Comparison of ENCODE assay signal across 24 cellular contexts in the genomic region with DNA sequence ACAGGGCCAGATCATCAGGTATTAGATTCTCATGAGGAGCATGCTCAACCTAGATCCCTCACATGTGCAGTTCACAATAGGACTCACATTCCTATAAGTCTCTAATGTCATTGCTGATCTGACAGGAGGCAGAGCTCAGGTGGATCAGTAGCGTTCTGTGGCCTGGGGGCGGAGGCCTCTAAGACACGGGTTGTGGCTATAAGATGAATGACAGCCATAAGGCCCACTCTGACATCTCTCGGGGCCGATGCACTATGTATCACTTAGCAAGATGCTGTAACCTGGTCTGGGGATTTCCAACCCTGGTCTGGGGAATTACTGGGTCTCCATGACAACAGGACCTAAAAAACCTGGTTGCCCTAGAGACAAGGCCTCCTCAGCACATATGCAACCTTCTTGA.
A peak's percentile ranks its signal among the peaks of the same experiment; 100 is the strongest.
DNase-seq lines count a peak whose midpoint lies in the region; ATAC-seq, FAIRE-seq and TF ChIP-seq lines count a peak whose summit lies in the region.
"Had no signal": no experiment of that assay in that cellular context is flagged by ENCODE, and none has a peak within 500 bp of the region (broad histone marks: within the 10 kb centered on the region; RNA-seq: fewer than 3 reads in every experiment).

No MANE protein-coding gene starts in this region.

- H3K27me3 ChIP-seq in K562 (ENCODE audit: control insufficient read depth in 2 of 2, insufficient read depth in 2 of 2, low read length in 2 of 2) = no peaks in the 10 kb centered on the region
- H3K27me3 ChIP-seq: BE2C, body of pancreas, gastrocnemius medialis, neutrophil had no signal

- H3K4me3 ChIP-seq in K562 = no peak overlapping the region
- H3K4me3 ChIP-seq in kidney (ENCODE audit: low read length in 2 of 2) = no peak overlapping the region
- H3K4me3 ChIP-seq: body of pancreas, gastrocnemius medialis, GM23248, prostate gland, SK-N-MC had no signal

- H3K4me1 Mint-ChIP-seq in activated CD8-positive, alpha-beta T cell treated with anti-CD3 and anti-CD28 coated beads for 36 hours (ENCODE audit: low read depth) = no peaks in the 10 kb centered on the region
- H3K4me1 Mint-ChIP-seq in activated CD8-positive, alpha-beta T cell treated with anti-CD3 and anti-CD28 coated beads, Interleukin-2, amount 10 ng/mL, durations not matched to agents 7 days and 5 days (ENCODE audit: low read depth) = no peaks in the 10 kb centered on the region

- no TSS peak for BruUV-seq in K562 (replicated peaks; lab: Mats Ljungman, UMichigan)

- POLR2A ChIA-PET in activated CD8-positive, alpha-beta T cell treated with anti-CD3 and anti-CD28 coated beads for 36 hours (lab: Charles Lee) = no interaction called here
- POLR2A ChIA-PET in activated CD8-positive, alpha-beta T cell treated with anti-CD3 and anti-CD28 coated beads, Interleukin-2, amount 10 ng/mL, durations not matched to agents 7 days and 5 days (lab: Charles Lee) = no interaction called here
- POLR2A ChIA-PET in K562 (lab: Yijun Ruan, JAX) = interaction anchor here (0.7 kb wide), 1 partner anchor 107 kb away, joined by 3 read pairs; no protein-coding TSS in a partner anchor

- no peak for FAIRE-seq in K562 (lab: Jason Lieb, UNC)
- FAIRE-seq in urothelium cell line (lab: Jason Lieb, UNC) = peak; percentile 53
- FAIRE-seq in kidney (lab: Jason Lieb, UNC) = no peak

- 80% methylated on average over 5 of the region's 5 CpGs for WGBS in K562 (ENCODE audit: insufficient coverage, low coverage, missing lambda C conversion rate)

- H3K4me2 ChIP-seq in K562 (ENCODE audit: insufficient read depth, low read length) = no peak overlapping the region

- DNase-seq in activated CD8-positive, alpha-beta T cell treated with anti-CD3 and anti-CD28 coated beads for 36 hours = peak; percentile 9
- DNase-seq in activated CD8-positive, alpha-beta T cell treated with anti-CD3 and anti-CD28 coated beads, Interleukin-2, amount 10 ng/mL, durations not matched to agents 7 days and 5 days = no peak
- no peak for DNase-seq in K562 (ENCODE audit: extremely low read depth in 1 of 4, low spot score in 3 of 4)
- no peak for DNase-seq in urothelium cell line (ENCODE audit: low spot score)
- DNase-seq in kidney = no peak
- DNase-seq: ACHN; activated CD4-positive, alpha-beta T cell treated with anti-CD3 and anti-CD28 coated beads, Interleukin-2, amount 50 U/mL, for 48 hours; BE2C; body of pancreas; dermis blood vessel endothelial cell; gastrocnemius medialis; GM23248; HFFc6; left colon; mammary epithelial cell; NCI-H1436; NCI-H2081 treated with DMSO at 0.1 percent for 48 hours; NCI-H446 treated with DMSO at 0.1 percent for 48 hours had no signal

- in situ Hi-C loops in K562 (cut with MboI) = no loop called here

- H3K9me3 Mint-ChIP-seq in activated CD8-positive, alpha-beta T cell treated with anti-CD3 and anti-CD28 coated beads for 36 hours = no peaks in the 10 kb centered on the region
- H3K9me3 Mint-ChIP-seq in activated CD8-positive, alpha-beta T cell treated with anti-CD3 and anti-CD28 coated beads, Interleukin-2, amount 10 ng/mL, durations not matched to agents 7 days and 5 days (ENCODE audit: insufficient read depth) = no peaks in the 10 kb centered on the region
- H3K9me3 Mint-ChIP-seq: stimulated activated naive CD8-positive, alpha-beta T cell treated with anti-CD3 and anti-CD28 coated beads, Interleukin-15, Interleukin-2, amounts not matched to agents 100 ng/mL and 50 ng/mL, for 24 hours had no signal

- H3K9ac ChIP-seq in K562 (ENCODE audit: insufficient read depth in 1 of 2, low read depth in 2 of 2, low read length in 2 of 2) (no peak overlapping the region), kidney (ENCODE audit: low read length in 2 of 2) (no peak overlapping the region)
- H3K9ac ChIP-seq: GM23248 had no signal

- no peak overlapping the region for H3K27ac Mint-ChIP-seq in activated CD8-positive, alpha-beta T cell treated with anti-CD3 and anti-CD28 coated beads for 36 hours
- H3K27ac Mint-ChIP-seq in activated CD8-positive, alpha-beta T cell treated with anti-CD3 and anti-CD28 coated beads, Interleukin-2, amount 10 ng/mL, durations not matched to agents 7 days and 5 days = no peak overlapping the region
- H3K27ac Mint-ChIP-seq: HFFc6; stimulated activated naive CD8-positive, alpha-beta T cell treated with anti-CD3 and anti-CD28 coated beads, Interleukin-15, Interleukin-2, amounts not matched to agents 100 ng/mL and 50 ng/mL, for 24 hours had no signal

- TF ChIP-seq RAD21 in K562 (CRISPR knock-in tag; conservative IDR thresholded peaks at IDR 0.05 in 1 of 2, IDR thresholded peaks at IDR 0.05 in 1 of 2) = no peak

- no peak for TF ChIP-seq CTCF in activated CD8-positive, alpha-beta T cell treated with anti-CD3 and anti-CD28 coated beads for 36 hours (IDR thresholded peaks at IDR 0.05)
- no peak for TF ChIP-seq CTCF in K562 (IDR thresholded peaks at IDR 0.05 in 2 of 3, conservative IDR thresholded peaks at IDR 0.05 in 1 of 3; ENCODE audit: insufficient read depth in 2 of 3, low read depth in 1 of 3, low read length in 3 of 3)
- no peak for TF ChIP-seq CTCF in kidney (IDR thresholded peaks at IDR 0.05; ENCODE audit: borderline replicate concordance, extremely low read depth, insufficient read depth)

- TF ChIP-seq EP300 in K562 (IDR thresholded peaks at IDR 0.05; ENCODE audit: low read length) = no peak

- H3K27ac ChIP-seq in K562 (ENCODE audit: extremely low read depth, low read depth, low read length) (no peak overlapping the region), kidney (ENCODE audit: low read depth in 2 of 2, low read length in 2 of 2) (no peak overlapping the region)
- H3K27ac ChIP-seq: body of pancreas, gastrocnemius medialis, GM23248, neutrophil, prostate gland, SK-N-MC had no signal

- H3K27me3 Mint-ChIP-seq in activated CD8-positive, alpha-beta T cell treated with anti-CD3 and anti-CD28 coated beads for 36 hours = no peaks in the 10 kb centered on the region
- no peaks in the 10 kb centered on the region for H3K27me3 Mint-ChIP-seq in activated CD8-positive, alpha-beta T cell treated with anti-CD3 and anti-CD28 coated beads, Interleukin-2, amount 10 ng/mL, durations not matched to agents 7 days and 5 days (ENCODE audit: low read depth)

- H3K9me3 ChIP-seq in K562 (replicated peaks; ENCODE audit: control insufficient read depth, insufficient read depth, low read depth, low read length) (no peaks in the 10 kb centered on the region), kidney (ENCODE audit: control insufficient read depth in 1 of 2, low read length in 2 of 2) (no peaks in the 10 kb centered on the region)
- H3K9me3 ChIP-seq: body of pancreas, gastrocnemius medialis, neutrophil, prostate gland had no signal

- no peaks in the 10 kb centered on the region for H3K79me2 ChIP-seq in K562 (ENCODE audit: control insufficient read depth, insufficient read depth, low read length)

- H4K20me1 ChIP-seq in K562 (replicated peaks; ENCODE audit: control insufficient read depth, insufficient read depth, low read length) = no peaks in the 10 kb centered on the region

- H3K36me3 ChIP-seq in K562 (ENCODE audit: control insufficient read depth, insufficient read depth, low read length) (peaks cover 12% of the 10 kb centered on the region; the same call in 1 of the 3 replicates), kidney (ENCODE audit: control insufficient read depth in 1 of 2, insufficient read depth in 2 of 2, low read length in 2 of 2) (no peaks in the 10 kb centered on the region)
- H3K36me3 ChIP-seq: BE2C, gastrocnemius medialis, neutrophil, prostate gland had no signal

- no peak overlapping the region for H2AFZ ChIP-seq in K562 (ENCODE audit: low read depth, low read length)
- H2AFZ ChIP-seq: GM23248 had no signal

- H3K4me1 ChIP-seq in K562 (replicated peaks in 1 of 2; ENCODE audit: control insufficient read depth in 2 of 2, insufficient read depth in 2 of 2, low read length in 2 of 2) = no peaks in the 10 kb centered on the region; a peak in 1 of 5 replicates
- H3K4me1 ChIP-seq in kidney (ENCODE audit: control insufficient read depth in 1 of 2, insufficient read depth in 1 of 2, low read depth in 1 of 2, low read length in 2 of 2) = no peaks in the 10 kb centered on the region
- H3K4me1 ChIP-seq: BE2C, body of pancreas, gastrocnemius medialis, prostate gland had no signal

- TF ChIP-seq POLR2A in K562 (conservative IDR thresholded peaks at IDR 0.05) = no peak

- H3K9me1 ChIP-seq in K562 (ENCODE audit: control insufficient read depth, insufficient read depth, low read length) = no peaks in the 10 kb centered on the region

- CTCF ChIA-PET in activated CD8-positive, alpha-beta T cell treated with anti-CD3 and anti-CD28 coated beads for 36 hours (lab: Charles Lee) = no interaction called here
- CTCF ChIA-PET in activated CD8-positive, alpha-beta T cell treated with anti-CD3 and anti-CD28 coated beads, Interleukin-2, amount 10 ng/mL, durations not matched to agents 7 days and 5 days (lab: Charles Lee) = no interaction called here
- CTCF ChIA-PET in K562 (lab: Yijun Ruan, JAX; ENCODE audit: low intra/inter-chr PET ratio) = no interaction called here

- no peaks in the 10 kb centered on the region for H3K36me3 Mint-ChIP-seq in activated CD8-positive, alpha-beta T cell treated with anti-CD3 and anti-CD28 coated beads for 36 hours (ENCODE audit: low read depth)
- H3K36me3 Mint-ChIP-seq in activated CD8-positive, alpha-beta T cell treated with anti-CD3 and anti-CD28 coated beads, Interleukin-2, amount 10 ng/mL, durations not matched to agents 7 days and 5 days (ENCODE audit: low read depth) = no peaks in the 10 kb centered on the region

- intact Hi-C loops in activated CD8-positive, alpha-beta T cell treated with anti-CD3 and anti-CD28 coated beads for 36 hours (cut with micrococcal nuclease) = no loop called here
- intact Hi-C loops in K562 (cut with micrococcal nuclease) = no loop called here
- intact Hi-C loops in kidney (cut with DNase I) = no loop called here

- no peak for ATAC-seq in activated CD8-positive, alpha-beta T cell treated with anti-CD3 and anti-CD28 coated beads for 36 hours
- no peak for ATAC-seq in activated CD8-positive, alpha-beta T cell treated with anti-CD3 and anti-CD28 coated beads, Interleukin-2, amount 10 ng/mL, durations not matched to agents 7 days and 5 days
- ATAC-seq in GM19025 (IDR thresholded peaks at IDR 0.05; ENCODE audit: low read depth, unreplicated experiment) (peak; percentile 70), K562 (no peak), HG03135 (IDR thresholded peaks at IDR 0.05; ENCODE audit: unreplicated experiment) (no peak)
- ATAC-seq: body of pancreas, gastrocnemius medialis, left colon had no signal

- no peak overlapping the region for H3K4me3 Mint-ChIP-seq in activated CD8-positive, alpha-beta T cell treated with anti-CD3 and anti-CD28 coated beads for 36 hours
- no peak overlapping the region for H3K4me3 Mint-ChIP-seq in activated CD8-positive, alpha-beta T cell treated with anti-CD3 and anti-CD28 coated beads, Interleukin-2, amount 10 ng/mL, durations not matched to agents 7 days and 5 days
- H3K4me3 Mint-ChIP-seq: HFFc6; stimulated activated naive CD8-positive, alpha-beta T cell treated with anti-CD3 and anti-CD28 coated beads, Interleukin-15, Interleukin-2, amounts not matched to agents 100 ng/mL and 50 ng/mL, for 24 hours had no signal

TF ChIP-seq in K562, 482 proteins besides CTCF, POLR2A, EP300 and RAD21 (continues in another document):
- TF ChIP-seq CEBPG (CRISPR knock-in tag; IDR thresholded peaks at IDR 0.05) (no peak), CEBPG (tag; conservative IDR thresholded peaks at IDR 0.05 in 1 of 2, IDR thresholded peaks at IDR 0.05 in 1 of 2) (no peak), RBM34 (IDR thresholded peaks at IDR 0.05; ENCODE audit: borderline replicate concordance, insufficient read depth, low read length) (no peak)
